8 cellular contexts compared by ENCODE assay signal in the genomic region with DNA sequence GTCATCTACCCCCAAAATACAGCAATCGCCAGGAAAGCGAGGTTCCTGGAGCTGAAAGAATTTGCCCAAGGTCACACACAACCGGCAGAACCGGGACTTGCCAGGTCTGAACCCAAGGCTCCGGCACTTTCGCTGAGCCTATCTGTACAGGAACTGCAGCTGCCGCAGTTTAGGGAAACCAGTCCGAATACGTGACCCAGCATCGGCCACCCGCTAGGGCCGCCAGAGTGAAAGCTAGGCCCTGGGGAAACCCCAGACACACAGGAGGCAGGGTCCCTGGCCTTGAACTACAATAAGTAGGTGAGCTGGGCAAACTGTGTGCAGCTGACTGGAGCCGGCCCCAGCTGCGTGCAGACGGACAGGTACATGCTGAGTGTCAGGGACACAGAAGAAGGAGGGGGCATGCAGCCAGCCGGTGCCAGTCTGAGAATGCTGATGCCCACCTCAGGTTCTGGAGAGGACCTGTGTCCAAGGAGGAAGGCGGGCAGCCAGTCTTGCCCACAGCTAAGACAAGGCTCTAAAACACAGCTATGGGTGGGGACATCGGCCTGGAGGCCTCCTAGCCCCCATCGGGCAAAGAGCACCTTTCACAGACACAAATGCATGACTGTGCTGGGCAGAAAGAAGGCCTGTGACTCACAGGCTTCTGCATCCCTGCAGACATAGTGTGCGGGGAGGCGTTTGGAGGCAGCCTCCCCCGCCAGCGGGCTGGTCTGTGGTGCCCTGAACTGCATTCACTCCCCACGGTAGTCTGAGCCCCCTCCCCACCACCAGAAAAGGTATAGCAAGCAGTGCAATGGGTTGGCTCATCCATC.
A peak's percentile ranks its signal among the peaks of the same experiment; 100 is the strongest.
DNase-seq lines count a peak whose midpoint lies in the region; ATAC-seq, FAIRE-seq and TF ChIP-seq lines count a peak whose summit lies in the region.

No MANE protein-coding gene starts in this region.

- H3K36me3 Mint-ChIP-seq in activated T-cell treated with anti-CD3 and anti-CD28 coated beads, Interleukin-2, amount 50 U/mL, for 72 hours (ENCODE audit: insufficient read depth in 2 of 2): no peaks in the 10 kb centered on the region
- peaks cover 1% of the 10 kb centered on the region for H3K36me3 Mint-ChIP-seq in astrocyte (ENCODE audit: low read depth, unreplicated experiment)
- peaks cover 9% of the 10 kb centered on the region for H3K36me3 Mint-ChIP-seq in stimulated activated effector memory CD8-positive, alpha-beta T cell treated with anti-CD3 and anti-CD28 coated beads, Interleukin-12 subunit alpha, Interleukin-12 subunit beta, amount 100 ng/mL, for 72 hours

- H3K27ac Mint-ChIP-seq in activated T-cell treated with anti-CD3 and anti-CD28 coated beads, Interleukin-2, amount 50 U/mL, for 72 hours: no peak overlapping the region
- no peak overlapping the region for H3K27ac Mint-ChIP-seq in astrocyte (ENCODE audit: unreplicated experiment)
- peak overlapping the region; percentile 32 for H3K27ac Mint-ChIP-seq in stimulated activated effector memory CD8-positive, alpha-beta T cell treated with anti-CD3 and anti-CD28 coated beads, Interleukin-12 subunit alpha, Interleukin-12 subunit beta, amount 100 ng/mL, for 72 hours

- H3K9me3 Mint-ChIP-seq in activated T-cell treated with anti-CD3 and anti-CD28 coated beads, Interleukin-2, amount 50 U/mL, for 72 hours: no peaks in the 10 kb centered on the region
- no peaks in the 10 kb centered on the region for H3K9me3 Mint-ChIP-seq in astrocyte (ENCODE audit: unreplicated experiment)
- H3K9me3 Mint-ChIP-seq in stimulated activated effector memory CD8-positive, alpha-beta T cell treated with anti-CD3 and anti-CD28 coated beads, Interleukin-12 subunit alpha, Interleukin-12 subunit beta, amount 100 ng/mL, for 72 hours: no peaks in the 10 kb centered on the region

- H3K4me1 Mint-ChIP-seq in activated T-cell treated with anti-CD3 and anti-CD28 coated beads, Interleukin-2, amount 50 U/mL, for 72 hours (ENCODE audit: low read depth): peaks cover 45% of the 10 kb centered on the region
- H3K4me1 Mint-ChIP-seq in astrocyte (ENCODE audit: low read depth, unreplicated experiment): peaks cover 16% of the 10 kb centered on the region
- peaks cover 63% of the 10 kb centered on the region for H3K4me1 Mint-ChIP-seq in stimulated activated effector memory CD8-positive, alpha-beta T cell treated with anti-CD3 and anti-CD28 coated beads, Interleukin-12 subunit alpha, Interleukin-12 subunit beta, amount 100 ng/mL, for 72 hours

- H3K9me3 ChIP-seq in astrocyte (ENCODE audit: insufficient read depth, low read depth, low read length): no peaks in the 10 kb centered on the region

- TF ChIP-seq CTCF in astrocyte (IDR thresholded peaks at IDR 0.05; ENCODE audit: insufficient read depth, low read depth, low read length): no peak

- peak overlapping the region; percentile 18 for H3K9ac ChIP-seq in astrocyte (ENCODE audit: low read length)

- peaks cover 14% of the 10 kb centered on the region for H3K4me1 ChIP-seq in astrocyte (ENCODE audit: insufficient read depth, low read length)

- DNase-seq in activated T-cell treated with anti-CD3 and anti-CD28 coated beads, Interleukin-2, amount 50 U/mL, for 72 hours: no peak
- no peak for DNase-seq in activated T-cell treated with anti-CD3 and anti-CD28 coated beads, Interleukin-2, amount 50 U/mL, for 1 hour
- DNase-seq in astrocyte (ENCODE audit: low read depth) (peak; percentile 43), NCI-H1092 (lab: John Stamatoyannopoulos, UW) (no peak), GDM1 (lab: John Stamatoyannopoulos, UW) (no peak)
- DNase-seq in stimulated activated effector memory CD8-positive, alpha-beta T cell treated with anti-CD3 and anti-CD28 coated beads, Interleukin-12 subunit alpha, Interleukin-12 subunit beta, amount 100 ng/mL, for 72 hours (ENCODE audit: low spot score in 2 of 2): no peak

- H3K27ac ChIP-seq in astrocyte (ENCODE audit: low read depth, low read length): no peak overlapping the region

- H3K36me3 ChIP-seq in astrocyte (ENCODE audit: insufficient read depth, low read length): no peaks in the 10 kb centered on the region

- H3K4me3 ChIP-seq in astrocyte (ENCODE audit: insufficient read depth, low read depth, low read length): no peak overlapping the region

- peaks cover 6% of the 10 kb centered on the region for H3K27me3 Mint-ChIP-seq in activated T-cell treated with anti-CD3 and anti-CD28 coated beads, Interleukin-2, amount 50 U/mL, for 72 hours (ENCODE audit: low read depth)
- H3K27me3 Mint-ChIP-seq in astrocyte (ENCODE audit: low read depth, unreplicated experiment): peaks cover 23% of the 10 kb centered on the region

- H2AFZ ChIP-seq in astrocyte (ENCODE audit: low read depth, low read length): peak overlapping the region; percentile 50

- H3K4me2 ChIP-seq in astrocyte (ENCODE audit: low read length): peak overlapping the region; percentile 65

- peak overlapping the region; percentile 56 to 74 for H3K4me3 Mint-ChIP-seq in activated T-cell treated with anti-CD3 and anti-CD28 coated beads, Interleukin-2, amount 50 U/mL, for 72 hours
- H3K4me3 Mint-ChIP-seq in astrocyte (ENCODE audit: unreplicated experiment): no peak overlapping the region
- H3K4me3 Mint-ChIP-seq in stimulated activated effector memory CD8-positive, alpha-beta T cell treated with anti-CD3 and anti-CD28 coated beads, Interleukin-12 subunit alpha, Interleukin-12 subunit beta, amount 100 ng/mL, for 72 hours: peak overlapping the region; percentile 53

- no peaks in the 10 kb centered on the region for H4K20me1 ChIP-seq in astrocyte (ENCODE audit: insufficient read depth, low read length)

- H3K27me3 ChIP-seq in astrocyte (ENCODE audit: insufficient read depth, low read length): peaks cover 2% of the 10 kb centered on the region

- no peak for FAIRE-seq in astrocyte (lab: Jason Lieb, UNC)

- ATAC-seq in activated T-cell treated with anti-CD3 and anti-CD28 coated beads, Interleukin-2, amount 50 U/mL, for 72 hours (replicated peaks in 1 of 2): peak; percentile 35 to 45
- peak; percentile 32 for ATAC-seq in HG03280 (IDR thresholded peaks at IDR 0.05; ENCODE audit: unreplicated experiment)
- ATAC-seq in stimulated activated effector memory CD8-positive, alpha-beta T cell treated with anti-CD3 and anti-CD28 coated beads, Interleukin-12 subunit alpha, Interleukin-12 subunit beta, amount 100 ng/mL, for 72 hours: peak; percentile 74
- ATAC-seq in HG03139 (IDR thresholded peaks at IDR 0.05; ENCODE audit: unreplicated experiment): no peak

- no peaks in the 10 kb centered on the region for H3K79me2 ChIP-seq in astrocyte (ENCODE audit: insufficient read depth, low read length)
